Comparison of ENCODE assay signal across 1 cellular context in genomic region chr3:194118920-194119319, GRCh38.
TF ChIP-seq lines count a peak whose summit lies in the region.

No MANE protein-coding gene starts in this region.

TF ChIP-seq in K562, 482 proteins besides CTCF, POLR2A, EP300 and RAD21 (continued from another document):
- peak; percentile 59; the same call in 1 of the 2 replicates for TF ChIP-seq MGA (IDR thresholded peaks at IDR 0.05)
- no peak for TF ChIP-seq RFX1 (IDR thresholded peaks at IDR 0.05)
- TF ChIP-seq RBM25 (IDR thresholded peaks at IDR 0.05; ENCODE audit: low read depth, low read length, severe bottlenecking) = peak; percentile 27
- no peak for TF ChIP-seq ZBTB5 (IDR thresholded peaks at IDR 0.05)
